In genomic region chr7:94303736-94304135, GRCh38 we compare ENCODE assay signal across 14 cellular contexts.
DNase-seq lines count a peak whose midpoint lies in the region; ATAC-seq and TF ChIP-seq lines count a peak whose summit lies in the region.
"Had no signal": no experiment of that assay in that cellular context is flagged by ENCODE, and none has a peak within 500 bp of the region (broad histone marks: within the 10 kb centered on the region; RNA-seq: fewer than 3 reads in every experiment).

No MANE protein-coding gene starts in this region.

- peak overlapping the region; percentile 48 for H3K27ac Mint-ChIP-seq in type B pancreatic cell
- H3K27ac Mint-ChIP-seq: dendritic cell treated with granulocyte-macrophage colony-stimulating factor and Interleukin-4, amounts not matched to agents 40 ng/mL and 50 ng/mL, for 4 days; T-helper 1 cell treated with Interleukin-12 subunit alpha and Interleukin-12 subunit beta and Interleukin-4 antibody, amounts not matched to agents 30 μg/mL and 1 μg/mL, for 36 hours had no signal

- peaks cover 9 to 18% of the 10 kb centered on the region in 2 experiments; a peak in 3 of 4 replicates for H3K79me1 ChIP-seq in IMR-90 (ENCODE audit: low read depth in 1 of 2, low read length in 2 of 2)

- H3K4ac ChIP-seq in IMR-90 (ENCODE audit: low read depth, low read length): peak overlapping the region; percentile 87

- dilution Hi-C loops in IMR-90 (cut with HindIII; ENCODE audit: low sequenced_read_pairs, unreplicated experiment): no loop called here

- peak overlapping the region; percentile 83 for H4K5ac ChIP-seq in IMR-90 (ENCODE audit: low read depth, low read length)

- no peak for TF ChIP-seq POLR2A in IMR-90 (IDR thresholded peaks at IDR 0.05; ENCODE audit: low read depth, low read length)
- TF ChIP-seq POLR2A in esophagus muscularis mucosa (IDR thresholded peaks at IDR 0.05; ENCODE audit: low read depth): no peak

- in situ Hi-C loops in IMR-90 (cut with MboI; ENCODE audit: low sequenced_read_pairs): no loop called here

- WGBS in IMR-90 (ENCODE audit: extremely low coverage in 2 of 2, insufficient read length in 1 of 2), 2 experiments: 0% methylated on average over 1 of the region's 6 CpGs; no CpG with 5 or more reads in 1 of the 2 experiments
- 24% methylated on average over 6 of the region's 6 CpGs for WGBS in esophagus muscularis mucosa

- no TSS peak for BruUV-seq in IMR-90 (replicated peaks; lab: Mats Ljungman, UMichigan)
- BruUV-seq in OCI-LY7 (replicated peaks; lab: Mats Ljungman, UMichigan): no TSS peak

- H3K4me2 ChIP-seq in IMR-90 (ENCODE audit: low read depth, low read length): peak overlapping the region; percentile 72
- no peak overlapping the region for H3K4me2 ChIP-seq in OCI-LY7 (ENCODE audit: low read length)

- peak overlapping the region; percentile 91 for H3K27ac ChIP-seq in IMR-90 (ENCODE audit: insufficient read depth, low read length)
- H3K27ac ChIP-seq in esophagus muscularis mucosa (replicated peaks in 1 of 4): peak overlapping the region; percentile 84 to 90 (median 86)
- H3K27ac ChIP-seq in muscle layer of duodenum (ENCODE audit: low read length): peak overlapping the region; percentile 52
- H3K27ac ChIP-seq in OCI-LY7 (ENCODE audit: low read depth, low read length, poor library complexity, severe bottlenecking): no peak overlapping the region

- H2BK5ac ChIP-seq in IMR-90 (ENCODE audit: low read depth, low read length, poor library complexity, severe bottlenecking): peak overlapping the region; percentile 100

- H4K8ac ChIP-seq in IMR-90 (ENCODE audit: low read depth in 2 of 2, low read length in 2 of 2): peak overlapping the region; percentile 7 to 90; a peak in 3 of 4 replicates

- H2BK15ac ChIP-seq in IMR-90 (ENCODE audit: low read depth, low read length): peak overlapping the region; percentile 73; the same call in 2 of the 3 replicates

- TF ChIP-seq EP300 in esophagus muscularis mucosa (IDR thresholded peaks at IDR 0.05): no peak

- H3K14ac ChIP-seq in IMR-90 (replicated peaks; ENCODE audit: low read depth, low read length): peak overlapping the region; percentile 82; the same call in 1 of the 2 replicates

- CTCF ChIA-PET in IMR-90 (lab: Yijun Ruan, JAX) (interaction anchor here (0.8 to 1.4 kb wide), 3 partner anchors 29 to 133 kb away, joined by 3 to 4 read pairs (median 3); no protein-coding TSS in a partner anchor), OCI-LY7 (lab: Charles Lee; ENCODE audit: unreplicated experiment) (no interaction called here)

- H2AK9ac ChIP-seq in IMR-90 (replicated peaks; ENCODE audit: low read depth, low read length, poor library complexity): peak overlapping the region; percentile 90

- no peaks in the 10 kb centered on the region for H3K9me2 ChIP-seq in OCI-LY7 (ENCODE audit: insufficient read depth, low read length)

- DNase-seq in IMR-90 (peak; percentile 84), esophagus muscularis mucosa (ENCODE audit: extremely low spot score) (no peak), type B pancreatic cell (ENCODE audit: extremely low spot score, unreplicated experiment) (no peak), NK-92 (lab: John Stamatoyannopoulos, UW; ENCODE audit: unreplicated experiment) (no peak), activated gamma-delta T cell (lab: John Stamatoyannopoulos, UW) (no peak), OCI-LY7 (ENCODE audit: low spot score) (no peak), BE2C (no peak)
- DNase-seq: DMS79; left colon; NCI-H510A; stimulated activated CD4-positive, alpha-beta T cell treated with anti-CD3 and anti-CD28 coated beads, Interleukin-2, amount 100 ng/mL, for 24 hours had no signal

- peak overlapping the region; percentile 65 for H3K9ac ChIP-seq in IMR-90 (ENCODE audit: low read depth, low read length)

- intact Hi-C loops in IMR-90 (cut with micrococcal nuclease): no loop called here
- intact Hi-C loops in esophagus muscularis mucosa (cut with DNase I): no loop called here
- intact Hi-C loops in OCI-LY7 (cut with micrococcal nuclease; ENCODE audit: unreplicated experiment): no loop called here

- H3K4me1 ChIP-seq in IMR-90 (ENCODE audit: control insufficient read depth, insufficient read depth, low read length): peaks cover 15% of the 10 kb centered on the region
- H3K4me1 ChIP-seq in esophagus muscularis mucosa: peaks cover 22 to 58% (median 57%) of the 10 kb centered on the region in 4 donors
- peaks cover 11 to 42% of the 10 kb centered on the region in 2 donors for H3K4me1 ChIP-seq in muscle layer of duodenum (ENCODE audit: control insufficient read depth in 1 of 2, insufficient read depth in 2 of 2, low read length in 2 of 2)
- no peaks in the 10 kb centered on the region for H3K4me1 ChIP-seq in OCI-LY7 (ENCODE audit: insufficient read depth, low read length, poor library complexity, severe bottlenecking)
- no peaks in the 10 kb centered on the region for H3K4me1 ChIP-seq in BE2C

- H3K36me3 ChIP-seq in IMR-90 (ENCODE audit: control insufficient read depth, insufficient read depth, low read length) (no peaks in the 10 kb centered on the region), esophagus muscularis mucosa (no peaks in the 10 kb centered on the region), muscle layer of duodenum (ENCODE audit: control insufficient read depth in 1 of 2, insufficient read depth in 2 of 2, low read length in 2 of 2) (peaks cover 0 to 3% of the 10 kb centered on the region in 2 donors), OCI-LY7 (ENCODE audit: insufficient read depth, low read length) (no peaks in the 10 kb centered on the region), BE2C (no peaks in the 10 kb centered on the region)

- H3K4me1 Mint-ChIP-seq in type B pancreatic cell (ENCODE audit: unreplicated experiment): peaks cover 32% of the 10 kb centered on the region

- TF ChIP-seq CTCF in IMR-90 (conservative IDR thresholded peaks at IDR 0.05; ENCODE audit: low read depth, low read length): no peak
- TF ChIP-seq CTCF in esophagus muscularis mucosa (IDR thresholded peaks at IDR 0.05): no peak
- no peak for TF ChIP-seq CTCF in type B pancreatic cell (conservative IDR thresholded peaks at IDR 0.05)
- no peak for TF ChIP-seq CTCF in OCI-LY7 (conservative IDR thresholded peaks at IDR 0.05; ENCODE audit: low read length)
- TF ChIP-seq CTCF in BE2C (IDR thresholded peaks at IDR 0.05; ENCODE audit: low read depth, low read length): no peak

- peak overlapping the region; percentile 27 for H4K91ac ChIP-seq in IMR-90 (ENCODE audit: insufficient read depth, low read depth, low read length)

- H3K79me2 ChIP-seq in OCI-LY7 (ENCODE audit: insufficient read depth, low read depth, low read length): no peaks in the 10 kb centered on the region

- no peaks in the 10 kb centered on the region for H3K27me3 ChIP-seq in IMR-90 (ENCODE audit: control insufficient read depth, insufficient read depth, low read length)
- H3K27me3 ChIP-seq in esophagus muscularis mucosa: no peaks in the 10 kb centered on the region
- no peaks in the 10 kb centered on the region for H3K27me3 ChIP-seq in muscle layer of duodenum (ENCODE audit: low read depth, low read length)
- H3K27me3 ChIP-seq in BE2C: peaks cover 10% of the 10 kb centered on the region

- H3K4me3 ChIP-seq in IMR-90 (ENCODE audit: insufficient read depth, low read depth, low read length): no peak overlapping the region
- no peak overlapping the region for H3K4me3 ChIP-seq in esophagus muscularis mucosa
- H3K4me3 ChIP-seq in muscle layer of duodenum (ENCODE audit: low read depth in 1 of 2, low read length in 2 of 2): no peak overlapping the region
- H3K4me3 ChIP-seq in OCI-LY7 (ENCODE audit: low read depth, low read length, poor library complexity, severe bottlenecking): no peak overlapping the region
- H3K4me3 ChIP-seq in BE2C (ENCODE audit: low read depth, low read length): no peak overlapping the region

- peaks cover 7% of the 10 kb centered on the region for H3K9me1 ChIP-seq in IMR-90 (ENCODE audit: insufficient read depth, low read length)

- peak overlapping the region; percentile 66 for H3K23ac ChIP-seq in IMR-90 (ENCODE audit: low read depth, low read length)

- H2AK5ac ChIP-seq in IMR-90 (ENCODE audit: low read depth, low read length): peak overlapping the region; percentile 73

- H2BK20ac ChIP-seq in IMR-90 (ENCODE audit: low read depth, low read length): peak overlapping the region; percentile 94

- H4K20me1 ChIP-seq in IMR-90 (ENCODE audit: insufficient read depth, low read length) (no peaks in the 10 kb centered on the region), OCI-LY7 (ENCODE audit: insufficient read depth, low read length) (no peaks in the 10 kb centered on the region)

- peak overlapping the region; percentile 64 for H2BK120ac ChIP-seq in IMR-90 (ENCODE audit: low read depth, low read length)

- peaks cover 14% of the 10 kb centered on the region for H3K9me3 Mint-ChIP-seq in type B pancreatic cell
- H3K9me3 Mint-ChIP-seq: dendritic cell treated with granulocyte-macrophage colony-stimulating factor and Interleukin-4, amounts not matched to agents 40 ng/mL and 50 ng/mL, for 4 days; T-helper 1 cell treated with Interleukin-12 subunit alpha and Interleukin-12 subunit beta and Interleukin-4 antibody, amounts not matched to agents 30 μg/mL and 1 μg/mL, for 36 hours had no signal

- POLR2A ChIA-PET in IMR-90 (lab: Charles Lee; ENCODE audit: unreplicated experiment): interaction anchor here (0.7 to 1.6 kb wide), 3 partner anchors 72 to 97 kb away, joined by 3 to 12 read pairs (median 4); partner anchors contain the start of gene COL1A2
- POLR2A ChIA-PET in OCI-LY7 (lab: Charles Lee): no interaction called here

- H3K27me3 Mint-ChIP-seq in type B pancreatic cell: peaks cover 3% of the 10 kb centered on the region

- peak; percentile 62 for ATAC-seq in IMR-90 (ENCODE audit: low read depth)
- ATAC-seq: left colon had no signal

- peak overlapping the region; percentile 99 for H3K18ac ChIP-seq in IMR-90 (ENCODE audit: low read depth, low read length)

- H3K4me3 Mint-ChIP-seq in type B pancreatic cell: peak overlapping the region; percentile 21
- H3K4me3 Mint-ChIP-seq: dendritic cell treated with granulocyte-macrophage colony-stimulating factor and Interleukin-4, amounts not matched to agents 40 ng/mL and 50 ng/mL, for 4 days; T-helper 1 cell treated with Interleukin-12 subunit alpha and Interleukin-12 subunit beta and Interleukin-4 antibody, amounts not matched to agents 30 μg/mL and 1 μg/mL, for 36 hours had no signal

- H3K56ac ChIP-seq in IMR-90 (ENCODE audit: extremely low read depth, insufficient read depth, low read length): peak overlapping the region; percentile 81

- H2AFZ ChIP-seq in IMR-90 (replicated peaks; ENCODE audit: low read length, poor library complexity) (peak overlapping the region; percentile 69), OCI-LY7 (ENCODE audit: low read length) (no peak overlapping the region)

- TF ChIP-seq RAD21 in IMR-90 (IDR thresholded peaks at IDR 0.05; ENCODE audit: low read length): no peak

- peaks cover 9% of the 10 kb centered on the region for H3K36me3 Mint-ChIP-seq in type B pancreatic cell

- H3K9me3 ChIP-seq in IMR-90 (ENCODE audit: control insufficient read depth, insufficient read depth, low read length) (no peaks in the 10 kb centered on the region), esophagus muscularis mucosa (no peaks in the 10 kb centered on the region), muscle layer of duodenum (ENCODE audit: control insufficient read depth in 1 of 2, low read length in 2 of 2) (no peaks in the 10 kb centered on the region), OCI-LY7 (ENCODE audit: low read length) (no peaks in the 10 kb centered on the region), BE2C (no peaks in the 10 kb centered on the region; the same call in 1 of the 2 replicates)
